1 cellular context compared by ENCODE assay signal in the genomic region with DNA sequence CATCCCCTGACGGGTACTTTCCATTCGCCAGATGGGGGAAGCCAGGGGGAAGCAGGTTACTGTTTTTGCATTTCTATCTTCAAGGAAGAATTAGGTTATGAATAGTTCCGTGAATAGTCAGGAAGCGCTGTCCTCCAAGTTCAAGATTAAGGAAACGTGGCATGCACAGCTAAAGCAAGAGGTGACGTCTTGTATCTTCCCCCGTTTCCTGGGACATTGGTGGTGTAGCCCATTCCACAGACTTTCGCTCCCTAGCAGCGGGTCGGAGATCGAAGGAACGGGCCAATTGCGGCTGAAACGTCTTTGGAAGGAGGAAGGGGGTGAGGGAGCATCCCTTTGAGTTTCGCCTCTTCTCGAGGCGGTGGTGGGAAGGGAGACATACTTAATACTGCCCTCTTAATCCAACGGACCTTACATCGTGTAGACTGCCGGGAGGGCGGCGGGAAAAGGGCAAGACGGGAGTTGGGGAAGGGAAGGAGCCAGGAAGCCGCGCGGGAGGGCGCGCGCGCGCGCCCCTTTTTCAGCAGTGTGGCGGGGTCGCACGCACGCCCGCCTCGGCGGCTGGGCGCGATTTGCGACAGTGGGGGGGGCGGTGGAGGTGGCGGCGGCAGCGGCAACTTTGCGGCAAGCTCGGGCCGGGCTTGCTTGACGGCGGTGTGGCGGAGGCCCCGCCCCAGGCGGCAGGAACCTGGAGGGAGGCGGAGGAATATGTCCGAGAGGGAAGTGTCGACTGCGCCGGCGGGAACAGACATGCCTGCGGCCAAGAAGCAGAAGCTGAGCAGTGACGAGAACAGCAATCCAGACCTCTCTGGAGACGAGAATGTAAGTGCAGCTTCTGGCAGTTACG.
A peak's percentile ranks its signal among the peaks of the same experiment; 100 is the strongest.
TF ChIP-seq lines count a peak whose summit lies in the region.

Gene EED (plus strand): TSS at position 232 of the 847 bp plus-strand sequence. CDS start 477 bp downstream, at position 709.

TF ChIP-seq in K562, 482 proteins besides CTCF, POLR2A, EP300 and RAD21 (continued from another document):
- no peak for TF ChIP-seq ZFP30 (CRISPR knock-in tag; IDR thresholded peaks at IDR 0.05; ENCODE audit: borderline replicate concordance)
- no peak for TF ChIP-seq POLR3A (IDR thresholded peaks at IDR 0.05; ENCODE audit: borderline replicate concordance, extremely low read depth, insufficient read depth, insufficient read length)
- TF ChIP-seq ZNF511 (CRISPR knock-in tag; IDR thresholded peaks at IDR 0.05), result peak; percentile 89
- TF ChIP-seq POLR2AphosphoS2 (IDR thresholded peaks at IDR 0.05; ENCODE audit: low read length), result peak; percentile 47; the same call in 1 of the 2 replicates
- no peak for TF ChIP-seq CEBPG (CRISPR knock-in tag; IDR thresholded peaks at IDR 0.05)
- TF ChIP-seq CEBPG (tag; conservative IDR thresholded peaks at IDR 0.05 in 1 of 2, IDR thresholded peaks at IDR 0.05 in 1 of 2), result no peak
- peak; percentile 65 for TF ChIP-seq GABPA (tag; conservative IDR thresholded peaks at IDR 0.05; ENCODE audit: low read depth)
- 0 out of 4 replicates have a peak, but pooled peaks have one; percentile 2 to 32 for TF ChIP-seq RCOR1 (IDR thresholded peaks at IDR 0.05; ENCODE audit: borderline replicate concordance in 1 of 2, low read depth in 2 of 2, low read length in 2 of 2)
- peak; percentile 98 for TF ChIP-seq JUND (IDR thresholded peaks at IDR 0.05; ENCODE audit: borderline replicate concordance, low read depth, low read length)
- peak; percentile 9; the same call in 2 of the 3 replicates for TF ChIP-seq JUND (tag; IDR thresholded peaks at IDR 0.05; ENCODE audit: borderline replicate concordance, low read depth, low read length)
- no peak for TF ChIP-seq SRSF3 (IDR thresholded peaks at IDR 0.05; ENCODE audit: insufficient read depth, low read length)
- no peak for TF ChIP-seq SMARCB1 (IDR thresholded peaks at IDR 0.05; ENCODE audit: insufficient read length, low read depth)
- 0 out of 2 replicates have a peak, but pooled peaks have one; percentile 34 for TF ChIP-seq MXI1 (IDR thresholded peaks at IDR 0.05; ENCODE audit: low read depth, low read length)
- TF ChIP-seq BRF1 (IDR thresholded peaks at IDR 0.05; ENCODE audit: borderline replicate concordance, extremely low read depth, insufficient read length), result no peak
- no peak for TF ChIP-seq COPS2 (conservative IDR thresholded peaks at IDR 0.05)
- peak; percentile 95 for TF ChIP-seq BHLHE40 (IDR thresholded peaks at IDR 0.05; ENCODE audit: low read length)
- TF ChIP-seq ZNF785 (CRISPR knock-in tag; IDR thresholded peaks at IDR 0.05), result no peak
- TF ChIP-seq, protein P1, sequence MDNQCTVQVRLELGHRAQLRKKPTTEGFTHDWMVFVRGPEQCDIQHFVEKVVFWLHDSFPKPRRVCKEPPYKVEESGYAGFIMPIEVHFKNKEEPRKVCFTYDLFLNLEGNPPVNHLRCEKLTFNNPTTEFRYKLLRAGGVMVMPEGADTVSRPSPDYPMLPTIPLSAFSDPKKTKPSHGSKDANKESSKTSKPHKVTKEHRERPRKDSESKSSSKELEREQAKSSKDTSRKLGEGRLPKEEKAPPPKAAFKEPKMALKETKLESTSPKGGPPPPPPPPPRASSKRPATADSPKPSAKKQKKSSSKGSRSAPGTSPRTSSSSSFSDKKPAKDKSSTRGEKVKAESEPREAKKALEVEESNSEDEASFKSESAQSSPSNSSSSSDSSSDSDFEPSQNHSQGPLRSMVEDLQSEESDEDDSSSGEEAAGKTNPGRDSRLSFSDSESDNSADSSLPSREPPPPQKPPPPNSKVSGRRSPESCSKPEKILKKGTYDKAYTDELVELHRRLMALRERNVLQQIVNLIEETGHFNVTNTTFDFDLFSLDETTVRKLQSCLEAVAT (IDR thresholded peaks at IDR 0.05), result peak in 1 of 2 experiments; percentile 27; a peak in 2 of 4 replicates
- no peak for TF ChIP-seq DACH1 (IDR thresholded peaks at IDR 0.05; ENCODE audit: partially characterized antibody)
- no peak; the same call in 1 of the 2 replicates for TF ChIP-seq ZFP91 (CRISPR knock-in tag; IDR thresholded peaks at IDR 0.05)
- no peak; the same call in 1 of the 2 replicates for TF ChIP-seq SMARCE1 (IDR thresholded peaks at IDR 0.05)
- no peak for TF ChIP-seq PURB (CRISPR knock-in tag; IDR thresholded peaks at IDR 0.05; ENCODE audit: low read depth)
- peak; percentile 39 to 100; a peak in 2 of 4 replicates for TF ChIP-seq BCLAF1 (IDR thresholded peaks at IDR 0.05; ENCODE audit: borderline replicate concordance in 1 of 2, control insufficient read depth in 1 of 2, low read depth in 2 of 2, low read length in 1 of 2)
- no peak for TF ChIP-seq ZBTB17 (CRISPR knock-in tag; IDR thresholded peaks at IDR 0.05)
- TF ChIP-seq TAF9B (IDR thresholded peaks at IDR 0.05; ENCODE audit: partially characterized antibody), result peak; percentile 92
- TF ChIP-seq ZNF277 (CRISPR knock-in tag; IDR thresholded peaks at IDR 0.05; ENCODE audit: borderline replicate concordance), result no peak
- TF ChIP-seq, protein P2, sequence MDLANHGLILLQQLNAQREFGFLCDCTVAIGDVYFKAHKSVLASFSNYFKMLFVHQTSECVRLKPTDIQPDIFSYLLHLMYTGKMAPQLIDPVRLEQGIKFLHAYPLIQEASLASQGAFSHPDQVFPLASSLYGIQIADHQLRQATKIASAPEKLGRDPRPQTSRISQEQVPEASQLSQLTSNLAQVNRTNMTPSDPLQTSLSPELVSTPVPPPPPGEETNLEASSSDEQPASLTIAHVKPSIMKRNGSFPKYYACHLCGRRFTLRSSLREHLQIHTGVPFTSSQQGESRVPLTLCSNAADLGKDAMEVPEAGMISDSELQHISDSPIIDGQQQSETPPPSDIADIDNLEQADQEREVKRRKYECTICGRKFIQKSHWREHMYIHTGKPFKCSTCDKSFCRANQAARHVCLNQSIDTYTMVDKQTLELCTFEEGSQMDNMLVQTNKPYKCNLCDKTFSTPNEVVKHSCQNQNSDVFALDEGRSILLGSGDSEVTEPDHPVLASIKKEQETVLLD (IDR thresholded peaks at IDR 0.05), result peak; percentile 78
- TF ChIP-seq CEBPB (tag; IDR thresholded peaks at IDR 0.05), result no peak
- peak in 1 of 2 experiments; percentile 100; a peak in 2 of 4 replicates for TF ChIP-seq FOXK2 (conservative IDR thresholded peaks at IDR 0.05 in 1 of 2, IDR thresholded peaks at IDR 0.05 in 1 of 2; ENCODE audit: low read depth in 2 of 2)
- TF ChIP-seq SRSF9 (IDR thresholded peaks at IDR 0.05; ENCODE audit: borderline replicate concordance, low read depth, low read length), result no peak
- TF ChIP-seq BDP1 (IDR thresholded peaks at IDR 0.05; ENCODE audit: insufficient read depth, insufficient read length), result no peak
- peak; percentile 96 for TF ChIP-seq POLR2G (IDR thresholded peaks at IDR 0.05; ENCODE audit: low read depth, low read length)
